Comparison of ENCODE assay signal across 20 cellular contexts in genomic region chr6:5510331-5510730, GRCh38.
"Had no signal": no experiment of that assay in that cellular context is flagged by ENCODE, and none has a peak within 500 bp of the region (broad histone marks: within the 10 kb centered on the region; RNA-seq: fewer than 3 reads in every experiment).

No MANE protein-coding gene starts in this region.

- H3K9ac ChIP-seq: parathyroid adenoma had no signal

- H3K27ac ChIP-seq: parathyroid adenoma, prostate gland, right lobe of liver, tibial nerve had no signal

- H3K4me1 ChIP-seq: parathyroid adenoma, prostate gland, right lobe of liver, tibial nerve had no signal

- H3K36me3 ChIP-seq: heart left ventricle, prostate gland, right lobe of liver, tibial nerve had no signal

- H3K4me3 Mint-ChIP-seq: mesothelial cell of epicardium; natural killer cell; neural crest cell; stimulated activated memory B cell treated with anti-CD40 and anti-IgM and Interleukin-4, amounts not matched to agents 10 μg/mL and 1 μg/mL and 100 μg/mL, for 72 hours; stimulated activated naive CD8-positive, alpha-beta T cell treated with anti-CD3 and anti-CD28 coated beads, Interleukin-15, Interleukin-2, amounts not matched to agents 100 ng/mL and 50 ng/mL, for 24 hours had no signal

- H3K27me3 Mint-ChIP-seq: stimulated activated memory B cell treated with anti-CD40 and anti-IgM and Interleukin-4, amounts not matched to agents 10 μg/mL and 1 μg/mL and 100 μg/mL, for 72 hours; stimulated activated naive CD8-positive, alpha-beta T cell treated with anti-CD3 and anti-CD28 coated beads, Interleukin-15, Interleukin-2, amounts not matched to agents 100 ng/mL and 50 ng/mL, for 24 hours had no signal

- H2AFZ ChIP-seq: parathyroid adenoma had no signal

- H3K9me3 Mint-ChIP-seq: mesothelial cell of epicardium; natural killer cell; neural crest cell; stimulated activated memory B cell treated with anti-CD40 and anti-IgM and Interleukin-4, amounts not matched to agents 10 μg/mL and 1 μg/mL and 100 μg/mL, for 72 hours; stimulated activated naive CD8-positive, alpha-beta T cell treated with anti-CD3 and anti-CD28 coated beads, Interleukin-15, Interleukin-2, amounts not matched to agents 100 ng/mL and 50 ng/mL, for 24 hours had no signal

- H3K36me3 Mint-ChIP-seq: natural killer cell had no signal

- ATAC-seq: esophagus mucosa; natural killer cell; right lobe of liver; stimulated activated memory B cell treated with anti-CD40 and anti-IgM and Interleukin-4, amounts not matched to agents 10 μg/mL and 1 μg/mL and 100 μg/mL, for 72 hours had no signal

- H3K4me3 ChIP-seq: heart left ventricle, prostate gland, right lobe of liver, tibial nerve had no signal

- DNase-seq: cortex of kidney; dorsolateral prefrontal cortex; effector CD8-positive, alpha-beta T cell; heart left ventricle; hippocampal formation; kidney glomerular epithelial cell; mammary epithelial cell; natural killer cell; occipital lobe; right lobe of liver; stimulated activated CD4-positive, alpha-beta T cell treated with anti-CD3 and anti-CD28 coated beads, Interleukin-1b, Interleukin-23, amount 100 ng/mL, for 48 hours; stimulated activated CD4-positive, alpha-beta T cell treated with anti-CD3 and anti-CD28 coated beads, Interleukin-4, amount 100 ng/mL, for 24 hours had no signal

- H3K27ac Mint-ChIP-seq: mesothelial cell of epicardium; natural killer cell; stimulated activated memory B cell treated with anti-CD40 and anti-IgM and Interleukin-4, amounts not matched to agents 10 μg/mL and 1 μg/mL and 100 μg/mL, for 72 hours; stimulated activated naive CD8-positive, alpha-beta T cell treated with anti-CD3 and anti-CD28 coated beads, Interleukin-15, Interleukin-2, amounts not matched to agents 100 ng/mL and 50 ng/mL, for 24 hours had no signal

- H3K9me3 ChIP-seq: heart left ventricle, prostate gland, right lobe of liver, tibial nerve had no signal

- H3K27me3 ChIP-seq: dorsolateral prefrontal cortex, heart left ventricle, right lobe of liver, tibial nerve had no signal

- H3K79me2 ChIP-seq: parathyroid adenoma had no signal
